In the genomic region with DNA sequence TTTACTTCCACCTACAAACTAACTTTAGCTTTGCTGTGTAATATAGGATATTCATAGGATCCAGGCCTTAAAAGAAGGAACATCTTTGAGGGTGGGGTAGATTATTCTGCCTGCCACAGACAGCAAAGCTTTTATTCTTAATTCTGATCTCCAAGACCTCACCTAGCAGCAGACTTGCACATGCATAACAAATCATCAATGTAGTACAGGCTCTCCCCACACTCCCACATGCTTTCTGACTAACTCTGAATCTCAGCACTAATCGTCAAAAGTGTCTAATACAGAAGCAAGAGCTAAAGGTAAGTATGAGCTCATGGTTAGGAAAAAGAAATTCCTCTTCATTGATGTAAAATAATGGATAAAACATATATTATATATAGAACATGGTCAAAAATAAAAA, we compare ENCODE assay signal across 26 cellular contexts.
"Had no signal": no experiment of that assay in that cellular context is flagged by ENCODE, and none has a peak within 500 bp of the region (broad histone marks: within the 10 kb centered on the region; RNA-seq: fewer than 3 reads in every experiment).

No MANE protein-coding gene starts in this region.

- H3K36me3 ChIP-seq: adrenal gland, ascending aorta, breast epithelium, cardiac muscle cell, heart left ventricle had no signal

- H3K27me3 ChIP-seq: adrenal gland, ascending aorta, breast epithelium, cardiac muscle cell, dorsolateral prefrontal cortex, heart left ventricle had no signal

- DNase-seq: activated CD4-positive, alpha-beta memory T cell treated with anti-CD3 and anti-CD28 coated beads for 36 hours; activated CD4-positive, alpha-beta T cell treated with anti-CD3 and anti-CD28 coated beads for 36 hours; activated CD4-positive, alpha-beta T cell treated with anti-CD3 and anti-CD28 coated beads, Interleukin-2, amount 10 ng/mL, durations not matched to agents 24 days and 14 days; activated CD4-positive, CD25-positive, alpha-beta regulatory T cell; activated CD4-positive, CD25-positive, alpha-beta regulatory T cell treated with anti-CD3 and anti-CD28 coated beads, Interleukin-2, amount 50 U/mL, for 72 hours; activated CD8-positive, alpha-beta memory T cell treated with anti-CD3 and anti-CD28 coated beads, Interleukin-2, amount 10 ng/mL, durations not matched to agents 7 days and 5 days; activated CD8-positive, alpha-beta memory T cell treated with anti-CD3 and anti-CD28 coated beads, Interleukin-2, amount 50 U/mL, for 4 hours; activated CD8-positive, alpha-beta T cell treated with anti-CD3 and anti-CD28 coated beads, Interleukin-2, amount 10 ng/mL, durations not matched to agents 7 days and 5 days; activated effector memory CD4-positive, alpha-beta T cell treated with anti-CD3 and anti-CD28 coated beads, Interleukin-2, amount 50 U/mL, for 16 hours; activated naive CD4-positive, alpha-beta T cell treated with anti-CD3 and anti-CD28 coated beads for 36 hours; activated naive CD8-positive, alpha-beta T cell treated with anti-CD3 and anti-CD28 coated beads for 36 hours; activated naive CD8-positive, alpha-beta T cell treated with anti-CD3 and anti-CD28 coated beads, Interleukin-2, amount 50 U/mL, for 24 hours; activated T-cell treated with anti-CD3 and anti-CD28 coated beads, Interleukin-2, amount 50 U/mL, for 1 hour; activated T-cell treated with anti-CD3 and anti-CD28 coated beads, Interleukin-2, amount 50 U/mL, for 48 hours; adrenal gland; dorsolateral prefrontal cortex; effector memory CD4-positive, alpha-beta T cell; endodermal cell; foreskin fibroblast; heart left ventricle; T-helper 2 cell had no signal

- H3K9me3 ChIP-seq: adrenal gland, ascending aorta, breast epithelium had no signal

- H3K4me3 ChIP-seq: adrenal gland, ascending aorta, breast epithelium, cardiac muscle cell, coronary artery, dorsolateral prefrontal cortex, heart left ventricle had no signal

- ATAC-seq: activated CD4-positive, alpha-beta T cell treated with anti-CD3 and anti-CD28 coated beads for 36 hours; activated CD8-positive, alpha-beta memory T cell treated with anti-CD3 and anti-CD28 coated beads, Interleukin-2, amount 10 ng/mL, durations not matched to agents 7 days and 5 days; activated CD8-positive, alpha-beta T cell treated with anti-CD3 and anti-CD28 coated beads, Interleukin-2, amount 10 ng/mL, durations not matched to agents 7 days and 5 days; activated naive CD8-positive, alpha-beta T cell treated with anti-CD3 and anti-CD28 coated beads, Interleukin-2, amount 50 U/mL, for 24 hours; esophagus mucosa; heart left ventricle had no signal

- H3K27ac ChIP-seq: adrenal gland, ascending aorta, breast epithelium, cardiac muscle cell, coronary artery, dorsolateral prefrontal cortex, heart left ventricle had no signal

- H3K4me1 ChIP-seq: adrenal gland, ascending aorta, breast epithelium, heart left ventricle had no signal
